ENCODE assay signal across 21 cellular contexts in the genomic region with DNA sequence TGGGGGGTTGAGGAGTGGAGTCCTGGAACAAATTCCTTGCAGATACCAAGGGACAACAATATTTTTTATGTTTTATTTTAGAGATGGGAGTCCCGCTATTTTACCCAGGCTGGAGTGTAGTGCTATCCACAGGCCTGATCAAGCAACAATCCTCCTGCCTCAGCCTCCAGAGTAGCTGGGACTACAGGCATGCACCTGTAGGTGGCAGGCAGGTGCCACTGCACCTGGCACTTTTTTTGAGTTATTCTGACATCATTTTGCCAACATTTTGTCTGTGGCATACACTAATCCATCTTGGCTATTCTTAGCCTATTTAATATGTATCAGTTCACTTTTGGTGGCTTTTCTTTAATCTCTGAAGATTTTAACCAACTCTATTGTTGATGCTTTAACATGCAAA.
A peak's percentile ranks its signal among the peaks of the same experiment; 100 is the strongest.
DNase-seq lines count a peak whose midpoint lies in the region; ATAC-seq, FAIRE-seq and TF ChIP-seq lines count a peak whose summit lies in the region.
"Had no signal": no experiment of that assay in that cellular context is flagged by ENCODE, and none has a peak within 500 bp of the region (broad histone marks: within the 10 kb centered on the region; RNA-seq: fewer than 3 reads in every experiment).

No MANE protein-coding gene starts in this region.

- no peak overlapping the region for H3K27ac Mint-ChIP-seq in CD14-positive monocyte
- H3K27ac Mint-ChIP-seq: activated T-helper 2 cell treated with anti-CD3 and anti-CD28 coated beads, Interferon-gamma antibody, Interleukin-2, Interleukin-4, amounts not matched to agents 10 μg/mL and 5 μg/mL and 100 μg/mL, durations not matched to agents 14 hours and 24 hours and 36 hours; mesothelial cell of epicardium; natural killer cell treated with Interleukin-12 subunit alpha and Interleukin-12 subunit beta and Interleukin-15 and Interleukin-18, amount 100 ng/mL, for 72 hours had no signal

- TF ChIP-seq POLR2A in K562 (conservative IDR thresholded peaks at IDR 0.05), result no peak

- H3K4me2 ChIP-seq in K562 (ENCODE audit: insufficient read depth, low read length), result no peak overlapping the region

- H3K4me3 ChIP-seq in BE2C (ENCODE audit: low read depth, low read length) (no peak overlapping the region), LNCaP clone FGC (ENCODE audit: low read depth, low read length) (no peak overlapping the region), K562 (no peak overlapping the region)
- H3K4me3 ChIP-seq: coronary artery, uterus had no signal

- DNase-seq in BE2C (no peak), GM13977 (ENCODE audit: low spot score) (no peak), LNCaP clone FGC (ENCODE audit: low read depth) (no peak), K562 (ENCODE audit: extremely low read depth in 1 of 4, low spot score in 3 of 4) (peak in 1 of 4 experiments; percentile 9), CD14-positive monocyte (ENCODE audit: low spot score) (no peak), NCI-H1092 (lab: John Stamatoyannopoulos, UW) (no peak), AG08396 (ENCODE audit: low spot score) (no peak)
- DNase-seq: activated CD4-positive, alpha-beta T cell treated with anti-CD3 and anti-CD28 coated beads for 48 hours; C1 segment of cervical spinal cord; NCI-H1930; NCI-H446 treated with DMSO at 0.1 percent for 48 hours; SW 1271; uterus had no signal

- in situ Hi-C loops in GM13977 (cut with MboI; ENCODE audit: low pct_unique_long_range_greater_than_20kb, low sequenced_read_pairs, unreplicated experiment) (no loop called here), K562 (cut with MboI) (no loop called here)

- H3K36me3 ChIP-seq in BE2C (no peaks in the 10 kb centered on the region), K562 (ENCODE audit: control insufficient read depth, insufficient read depth, low read length) (no peaks in the 10 kb centered on the region)
- H3K36me3 ChIP-seq: uterus had no signal

- H3K36me3 Mint-ChIP-seq in CD14-positive monocyte, result no peaks in the 10 kb centered on the region
- H3K36me3 Mint-ChIP-seq: mesothelial cell of epicardium; natural killer cell treated with Interleukin-12 subunit alpha and Interleukin-12 subunit beta and Interleukin-15 and Interleukin-18, amount 100 ng/mL, for 72 hours had no signal

- H3K4me3 Mint-ChIP-seq in CD14-positive monocyte, result no peak overlapping the region
- H3K4me3 Mint-ChIP-seq: mesothelial cell of epicardium; natural killer cell treated with Interleukin-12 subunit alpha and Interleukin-12 subunit beta and Interleukin-15 and Interleukin-18, amount 100 ng/mL, for 72 hours had no signal

- no peak for TF ChIP-seq EP300 in K562 (IDR thresholded peaks at IDR 0.05; ENCODE audit: low read length)

- WGBS in K562 (ENCODE audit: insufficient coverage, low coverage, missing lambda C conversion rate), result 70% methylated on average over 1 of the region's 1 CpG

- H3K4me1 ChIP-seq in BE2C (no peaks in the 10 kb centered on the region), K562 (replicated peaks in 1 of 2; ENCODE audit: control insufficient read depth in 2 of 2, insufficient read depth in 2 of 2, low read length in 2 of 2) (no peaks in the 10 kb centered on the region)
- H3K4me1 ChIP-seq: uterus had no signal

- H3K27me3 ChIP-seq in BE2C, result no peaks in the 10 kb centered on the region
- H3K27me3 ChIP-seq in K562 (ENCODE audit: control insufficient read depth in 2 of 2, insufficient read depth in 2 of 2, low read length in 2 of 2), result no peaks in the 10 kb centered on the region
- H3K27me3 ChIP-seq: uterus had no signal

- no peak overlapping the region for H2AFZ ChIP-seq in K562 (ENCODE audit: low read depth, low read length)

- H3K9me1 ChIP-seq in K562 (ENCODE audit: control insufficient read depth, insufficient read depth, low read length), result no peaks in the 10 kb centered on the region

- no peak for FAIRE-seq in K562 (lab: Jason Lieb, UNC)
- FAIRE-seq: TTC549 had no signal

- no peak for TF ChIP-seq RAD21 in K562 (CRISPR knock-in tag; conservative IDR thresholded peaks at IDR 0.05 in 1 of 2, IDR thresholded peaks at IDR 0.05 in 1 of 2)

- intact Hi-C loops in K562 (cut with micrococcal nuclease), result no loop called here
- intact Hi-C loops in CD14-positive monocyte (cut with micrococcal nuclease), result no loop called here

- POLR2A ChIA-PET in K562 (lab: Yijun Ruan, JAX), result no interaction called here

- peaks cover 0 to 6% (median 3%) of the 10 kb centered on the region in 7 donors for H3K9me3 Mint-ChIP-seq in CD14-positive monocyte
- H3K9me3 Mint-ChIP-seq: activated T-helper 2 cell treated with anti-CD3 and anti-CD28 coated beads, Interferon-gamma antibody, Interleukin-2, Interleukin-4, amounts not matched to agents 10 μg/mL and 5 μg/mL and 100 μg/mL, durations not matched to agents 14 hours and 24 hours and 36 hours had no signal

- no TSS peak for BruUV-seq in K562 (replicated peaks; lab: Mats Ljungman, UMichigan)

- TF ChIP-seq CTCF in BE2C (IDR thresholded peaks at IDR 0.05; ENCODE audit: low read depth, low read length) (peak; percentile 27), GM13977 (IDR thresholded peaks at IDR 0.05; ENCODE audit: extremely low read depth, insufficient read depth, missing control alignments) (peak; percentile 18), LNCaP clone FGC (IDR thresholded peaks at IDR 0.05; ENCODE audit: control insufficient read depth, extremely low read depth, insufficient read depth) (peak; percentile 13; the same call in 1 of the 2 replicates), K562 (IDR thresholded peaks at IDR 0.05 in 2 of 3, conservative IDR thresholded peaks at IDR 0.05 in 1 of 3; ENCODE audit: insufficient read depth in 2 of 3, low read depth in 1 of 3, low read length in 3 of 3) (peak in 2 of 3 experiments; percentile 12 to 28; a peak in 1 of 6 replicates), CD14-positive monocyte (IDR thresholded peaks at IDR 0.05) (no peak)

- H3K9me3 ChIP-seq in BE2C (no peaks in the 10 kb centered on the region), K562 (replicated peaks; ENCODE audit: control insufficient read depth, insufficient read depth, low read depth, low read length) (no peaks in the 10 kb centered on the region)
- H3K9me3 ChIP-seq: uterus had no signal

- no peak overlapping the region for H3K27ac ChIP-seq in K562 (ENCODE audit: extremely low read depth, low read depth, low read length)
- H3K27ac ChIP-seq: coronary artery, HL-60, uterus had no signal

- no peaks in the 10 kb centered on the region for H3K4me1 Mint-ChIP-seq in CD14-positive monocyte

- H3K79me2 ChIP-seq in K562 (ENCODE audit: control insufficient read depth, insufficient read depth, low read length), result no peaks in the 10 kb centered on the region

- CTCF ChIA-PET in K562 (lab: Yijun Ruan, JAX; ENCODE audit: low intra/inter-chr PET ratio), result no interaction called here

- no peaks in the 10 kb centered on the region for H4K20me1 ChIP-seq in K562 (replicated peaks; ENCODE audit: control insufficient read depth, insufficient read depth, low read length)

- H3K9ac ChIP-seq in K562 (ENCODE audit: insufficient read depth in 1 of 2, low read depth in 2 of 2, low read length in 2 of 2), result no peak overlapping the region

- ATAC-seq in K562 (peak; percentile 55), HG03520 (IDR thresholded peaks at IDR 0.05; ENCODE audit: unreplicated experiment) (no peak)
- ATAC-seq: left lobe of liver; natural killer cell treated with Interleukin-12 subunit alpha and Interleukin-12 subunit beta and Interleukin-15 and Interleukin-18, amount 100 ng/mL, for 72 hours had no signal

- H3K27me3 Mint-ChIP-seq in CD14-positive monocyte (ENCODE audit: low read depth in 3 of 3), result no peaks in the 10 kb centered on the region
- H3K27me3 Mint-ChIP-seq: natural killer cell treated with Interleukin-12 subunit alpha and Interleukin-12 subunit beta and Interleukin-15 and Interleukin-18, amount 100 ng/mL, for 72 hours had no signal

TF ChIP-seq in K562, 482 proteins besides CTCF, POLR2A, EP300 and RAD21:
- no peak for TF ChIP-seq ZNF699 (CRISPR knock-in tag; IDR thresholded peaks at IDR 0.05; ENCODE audit: insufficient replicate concordance)
- TF ChIP-seq, protein P1, sequence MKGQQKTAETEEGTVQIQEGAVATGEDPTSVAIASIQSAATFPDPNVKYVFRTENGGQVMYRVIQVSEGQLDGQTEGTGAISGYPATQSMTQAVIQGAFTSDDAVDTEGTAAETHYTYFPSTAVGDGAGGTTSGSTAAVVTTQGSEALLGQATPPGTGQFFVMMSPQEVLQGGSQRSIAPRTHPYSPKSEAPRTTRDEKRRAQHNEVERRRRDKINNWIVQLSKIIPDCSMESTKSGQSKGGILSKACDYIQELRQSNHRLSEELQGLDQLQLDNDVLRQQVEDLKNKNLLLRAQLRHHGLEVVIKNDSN (CRISPR knock-in tag; IDR thresholded peaks at IDR 0.05), result no peak
- no peak for TF ChIP-seq RUNX1 (IDR thresholded peaks at IDR 0.05; ENCODE audit: low read depth)
- no peak for TF ChIP-seq ZNF282 (CRISPR knock-in tag; IDR thresholded peaks at IDR 0.05)
- TF ChIP-seq, protein P2, sequence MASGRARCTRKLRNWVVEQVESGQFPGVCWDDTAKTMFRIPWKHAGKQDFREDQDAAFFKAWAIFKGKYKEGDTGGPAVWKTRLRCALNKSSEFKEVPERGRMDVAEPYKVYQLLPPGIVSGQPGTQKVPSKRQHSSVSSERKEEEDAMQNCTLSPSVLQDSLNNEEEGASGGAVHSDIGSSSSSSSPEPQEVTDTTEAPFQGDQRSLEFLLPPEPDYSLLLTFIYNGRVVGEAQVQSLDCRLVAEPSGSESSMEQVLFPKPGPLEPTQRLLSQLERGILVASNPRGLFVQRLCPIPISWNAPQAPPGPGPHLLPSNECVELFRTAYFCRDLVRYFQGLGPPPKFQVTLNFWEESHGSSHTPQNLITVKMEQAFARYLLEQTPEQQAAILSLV (tag; IDR thresholded peaks at IDR 0.05), result no peak
- TF ChIP-seq, protein P3, sequence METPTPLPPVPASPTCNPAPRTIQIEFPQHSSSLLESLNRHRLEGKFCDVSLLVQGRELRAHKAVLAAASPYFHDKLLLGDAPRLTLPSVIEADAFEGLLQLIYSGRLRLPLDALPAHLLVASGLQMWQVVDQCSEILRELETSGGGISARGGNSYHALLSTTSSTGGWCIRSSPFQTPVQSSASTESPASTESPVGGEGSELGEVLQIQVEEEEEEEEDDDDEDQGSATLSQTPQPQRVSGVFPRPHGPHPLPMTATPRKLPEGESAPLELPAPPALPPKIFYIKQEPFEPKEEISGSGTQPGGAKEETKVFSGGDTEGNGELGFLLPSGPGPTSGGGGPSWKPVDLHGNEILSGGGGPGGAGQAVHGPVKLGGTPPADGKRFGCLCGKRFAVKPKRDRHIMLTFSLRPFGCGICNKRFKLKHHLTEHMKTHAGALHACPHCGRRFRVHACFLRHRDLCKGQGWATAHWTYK (CRISPR knock-in tag; IDR thresholded peaks at IDR 0.05), result no peak
- TF ChIP-seq POLR3A (IDR thresholded peaks at IDR 0.05; ENCODE audit: borderline replicate concordance, extremely low read depth, insufficient read depth, insufficient read length), result no peak
